1 cellular context compared by ENCODE assay signal in the genomic region with DNA sequence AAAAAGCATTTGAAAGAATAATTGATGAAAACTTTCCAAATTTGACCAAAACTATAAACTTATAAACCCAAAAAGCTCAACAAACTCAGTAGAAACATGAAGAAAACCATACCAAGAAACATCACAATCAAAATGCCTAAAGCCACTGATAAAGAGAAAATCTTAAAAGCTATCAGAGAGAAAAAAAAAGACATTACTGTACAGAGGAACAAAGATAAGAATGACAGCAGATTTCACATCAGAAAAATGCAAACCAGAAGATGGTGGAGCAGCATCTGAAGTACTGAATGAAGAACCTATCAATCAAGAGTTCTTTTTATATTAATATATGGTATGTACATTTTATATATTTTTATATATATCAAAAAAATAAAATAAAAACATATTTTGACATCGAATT.
TF ChIP-seq lines count a peak whose summit lies in the region.

No MANE protein-coding gene starts in this region.

TF ChIP-seq in GM12878, 131 proteins besides CTCF, POLR2A, EP300 and RAD21 (continued from another document):
- TF ChIP-seq, protein P1, sequence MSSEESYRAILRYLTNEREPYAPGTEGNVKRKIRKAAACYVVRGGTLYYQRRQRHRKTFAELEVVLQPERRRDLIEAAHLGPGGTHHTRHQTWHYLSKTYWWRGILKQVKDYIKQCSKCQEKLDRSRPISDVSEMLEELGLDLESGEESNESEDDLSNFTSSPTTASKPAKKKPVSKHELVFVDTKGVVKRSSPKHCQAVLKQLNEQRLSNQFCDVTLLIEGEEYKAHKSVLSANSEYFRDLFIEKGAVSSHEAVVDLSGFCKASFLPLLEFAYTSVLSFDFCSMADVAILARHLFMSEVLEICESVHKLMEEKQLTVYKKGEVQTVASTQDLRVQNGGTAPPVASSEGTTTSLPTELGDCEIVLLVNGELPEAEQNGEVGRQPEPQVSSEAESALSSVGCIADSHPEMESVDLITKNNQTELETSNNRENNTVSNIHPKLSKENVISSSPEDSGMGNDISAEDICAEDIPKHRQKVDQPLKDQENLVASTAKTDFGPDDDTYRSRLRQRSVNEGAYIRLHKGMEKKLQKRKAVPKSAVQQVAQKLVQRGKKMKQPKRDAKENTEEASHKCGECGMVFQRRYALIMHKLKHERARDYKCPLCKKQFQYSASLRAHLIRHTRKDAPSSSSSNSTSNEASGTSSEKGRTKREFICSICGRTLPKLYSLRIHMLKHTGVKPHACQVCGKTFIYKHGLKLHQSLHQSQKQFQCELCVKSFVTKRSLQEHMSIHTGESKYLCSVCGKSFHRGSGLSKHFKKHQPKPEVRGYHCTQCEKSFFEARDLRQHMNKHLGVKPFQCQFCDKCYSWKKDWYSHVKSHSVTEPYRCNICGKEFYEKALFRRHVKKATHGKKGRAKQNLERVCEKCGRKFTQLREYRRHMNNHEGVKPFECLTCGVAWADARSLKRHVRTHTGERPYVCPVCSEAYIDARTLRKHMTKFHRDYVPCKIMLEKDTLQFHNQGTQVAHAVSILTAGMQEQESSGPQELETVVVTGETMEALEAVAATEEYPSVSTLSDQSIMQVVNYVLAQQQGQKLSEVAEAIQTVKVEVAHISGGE (CRISPR knock-in tag; IDR thresholded peaks at IDR 0.05): no peak
